In genomic region chrX:41473936-41474725, GRCh38 we compare ENCODE assay signal across 31 cellular contexts. TPM values are rescaled to one million over a fixed set of nuclear protein-coding genes. Genes with fewer than 3 reads are reported as not detected.
"Had no signal": no experiment of that assay in that cellular context is flagged by ENCODE, and none has a peak within 500 bp of the region (broad histone marks: within the 10 kb centered on the region; RNA-seq: fewer than 3 reads in every experiment).

No MANE protein-coding gene starts in this region.

- H2AFZ ChIP-seq: hepatocyte, parathyroid adenoma had no signal

- H3K9me3 Mint-ChIP-seq: activated naive CD4-positive, alpha-beta T cell treated with anti-CD3 and anti-CD28 coated beads, Interleukin-2, amount 50 U/mL, for 72 hours; activated T-cell treated with anti-CD3 and anti-CD28 coated beads, Interleukin-2, amount 50 U/mL, for 24 hours; activated T-helper 17 cell treated with anti-CD3 and anti-CD28 coated beads, Interleukin-2, amount 50 U/mL, for 72 hours; effector memory CD8-positive, alpha-beta T cell; natural killer cell; stimulated activated naive CD8-positive, alpha-beta T cell treated with anti-CD3 and anti-CD28 coated beads, Interleukin-15, Interleukin-2, amounts not matched to agents 100 ng/mL and 50 ng/mL, for 24 hours; T-helper 2 cell treated with Interferon-gamma antibody and Interleukin-4, amounts not matched to agents 5 μg/mL and 100 μg/mL, for 36 hours had no signal

- H3K27me3 ChIP-seq: esophagus muscularis mucosa, hepatocyte, neutrophil, thyroid gland had no signal

- ATAC-seq: activated naive CD4-positive, alpha-beta T cell treated with anti-CD3 and anti-CD28 coated beads, Interleukin-2, amount 50 U/mL, for 72 hours; activated T-helper 17 cell treated with anti-CD3 and anti-CD28 coated beads, Interleukin-2, amount 50 U/mL, for 72 hours; effector memory CD8-positive, alpha-beta T cell; left lobe of liver; lower lobe of right lung; natural killer cell; right cardiac atrium had no signal

- H3K4me2 ChIP-seq: hepatocyte had no signal

- H3K4me1 ChIP-seq: lower lobe of right lung had no signal

- H3K9ac ChIP-seq: parathyroid adenoma had no signal

- H3K79me2 ChIP-seq: hepatocyte, parathyroid adenoma had no signal

- H3K9me3 ChIP-seq: esophagus muscularis mucosa, lower lobe of right lung, neutrophil, thyroid gland had no signal

- H3K27me3 Mint-ChIP-seq: activated T-helper 17 cell treated with anti-CD3 and anti-CD28 coated beads, Interleukin-2, amount 50 U/mL, for 72 hours; brain; effector memory CD8-positive, alpha-beta T cell; stimulated activated naive CD8-positive, alpha-beta T cell treated with anti-CD3 and anti-CD28 coated beads, Interleukin-15, Interleukin-2, amounts not matched to agents 100 ng/mL and 50 ng/mL, for 24 hours had no signal

- DNase-seq: activated CD4-positive, CD25-positive, alpha-beta regulatory T cell treated with anti-CD3 and anti-CD28 coated beads, Interleukin-2, amount 50 U/mL, for 72 hours; activated CD8-positive, alpha-beta memory T cell treated with anti-CD3 and anti-CD28 coated beads for 24 hours; activated CD8-positive, alpha-beta memory T cell treated with anti-CD3 and anti-CD28 coated beads, Interleukin-2, amount 50 U/mL, for 4 hours; activated T-cell treated with anti-CD3 and anti-CD28 coated beads, Interleukin-2, amount 50 U/mL, for 24 hours; aorta; dermis blood vessel endothelial cell; effector memory CD8-positive, alpha-beta T cell; glutamatergic neuron; kidney; lower lobe of right lung; natural killer cell; stimulated activated CD4-positive, alpha-beta T cell treated with anti-CD3 and anti-CD28 coated beads, Interleukin-4, amount 100 ng/mL, for 4 hours; substantia nigra; thyroid gland had no signal

- H3K36me3 ChIP-seq: esophagus muscularis mucosa, lower lobe of right lung, neutrophil, thyroid gland had no signal

- H3K4me3 Mint-ChIP-seq: activated T-cell treated with anti-CD3 and anti-CD28 coated beads, Interleukin-2, amount 50 U/mL, for 24 hours; activated T-helper 17 cell treated with anti-CD3 and anti-CD28 coated beads, Interleukin-2, amount 50 U/mL, for 72 hours; effector memory CD8-positive, alpha-beta T cell; mesothelial cell of epicardium; natural killer cell; stimulated activated naive CD8-positive, alpha-beta T cell treated with anti-CD3 and anti-CD28 coated beads, Interleukin-15, Interleukin-2, amounts not matched to agents 100 ng/mL and 50 ng/mL, for 24 hours; T-helper 2 cell treated with Interferon-gamma antibody and Interleukin-4, amounts not matched to agents 5 μg/mL and 100 μg/mL, for 36 hours had no signal

- H3K36me3 Mint-ChIP-seq: activated naive CD4-positive, alpha-beta T cell treated with anti-CD3 and anti-CD28 coated beads, Interleukin-2, amount 50 U/mL, for 72 hours; natural killer cell had no signal

- H3K27ac ChIP-seq: esophagus muscularis mucosa, hepatocyte, lower lobe of right lung, neutrophil, parathyroid adenoma, thyroid gland had no signal

- H3K27ac Mint-ChIP-seq: activated naive CD4-positive, alpha-beta T cell treated with anti-CD3 and anti-CD28 coated beads, Interleukin-2, amount 50 U/mL, for 72 hours; activated T-cell treated with anti-CD3 and anti-CD28 coated beads, Interleukin-2, amount 50 U/mL, for 24 hours; activated T-helper 17 cell treated with anti-CD3 and anti-CD28 coated beads, Interleukin-2, amount 50 U/mL, for 72 hours; mesothelial cell of epicardium; natural killer cell; stimulated activated naive CD8-positive, alpha-beta T cell treated with anti-CD3 and anti-CD28 coated beads, Interleukin-15, Interleukin-2, amounts not matched to agents 100 ng/mL and 50 ng/mL, for 24 hours; T-helper 2 cell treated with Interferon-gamma antibody and Interleukin-4, amounts not matched to agents 5 μg/mL and 100 μg/mL, for 36 hours had no signal

- H3K4me1 Mint-ChIP-seq: activated T-helper 17 cell treated with anti-CD3 and anti-CD28 coated beads, Interleukin-2, amount 50 U/mL, for 72 hours; natural killer cell had no signal

- H3K4me3 ChIP-seq: esophagus muscularis mucosa, hepatocyte, lower lobe of right lung, thyroid gland had no signal

RNA-seq across cellular contexts. Expression of gene NYX, which starts 27.0 kb away (rescaled TPM):
- total RNA-seq: activated naive CD4-positive, alpha-beta T cell treated with anti-CD3 and anti-CD28 coated beads, Interleukin-2, amount 50 U/mL, for 72 hours; aorta; cardiac septum; dermis blood vessel endothelial cell; esophagus muscularis mucosa; frontal cortex; hepatocyte; left lobe of liver; lower lobe of right lung; mesothelial cell of epicardium; natural killer cell; pulmonary artery endothelial cell; right cardiac atrium; thyroid gland; ureter had no signal
- polyA plus RNA-seq: adipose tissue, aorta, hepatocyte, right cardiac atrium had no signal
